ENCODE assay signal across 8 cellular contexts in genomic region chr7:111521660-111522059, GRCh38.
"Had no signal": no experiment of that assay in that cellular context is flagged by ENCODE, and none has a peak within 500 bp of the region (broad histone marks: within the 10 kb centered on the region; RNA-seq: fewer than 3 reads in every experiment).

No MANE protein-coding gene starts in this region.

- H3K9ac ChIP-seq: KMS-11 had no signal

- H3K27me3 Mint-ChIP-seq: IgD-negative memory B cell had no signal

- DNase-seq: IMR-90, KBM-7, KG1 had no signal

- H3K4me2 ChIP-seq: KMS-11 had no signal

- H3K4me3 Mint-ChIP-seq: IgD-negative memory B cell had no signal

- ATAC-seq: HepG2 had no signal

- FAIRE-seq: HepG2, HTR-8/SVneo had no signal

- H3K27ac ChIP-seq: HL-60, KMS-11 had no signal

- H3K27ac Mint-ChIP-seq: IgD-negative memory B cell had no signal
